Comparison of ENCODE assay signal across 8 cellular contexts in the genomic region with DNA sequence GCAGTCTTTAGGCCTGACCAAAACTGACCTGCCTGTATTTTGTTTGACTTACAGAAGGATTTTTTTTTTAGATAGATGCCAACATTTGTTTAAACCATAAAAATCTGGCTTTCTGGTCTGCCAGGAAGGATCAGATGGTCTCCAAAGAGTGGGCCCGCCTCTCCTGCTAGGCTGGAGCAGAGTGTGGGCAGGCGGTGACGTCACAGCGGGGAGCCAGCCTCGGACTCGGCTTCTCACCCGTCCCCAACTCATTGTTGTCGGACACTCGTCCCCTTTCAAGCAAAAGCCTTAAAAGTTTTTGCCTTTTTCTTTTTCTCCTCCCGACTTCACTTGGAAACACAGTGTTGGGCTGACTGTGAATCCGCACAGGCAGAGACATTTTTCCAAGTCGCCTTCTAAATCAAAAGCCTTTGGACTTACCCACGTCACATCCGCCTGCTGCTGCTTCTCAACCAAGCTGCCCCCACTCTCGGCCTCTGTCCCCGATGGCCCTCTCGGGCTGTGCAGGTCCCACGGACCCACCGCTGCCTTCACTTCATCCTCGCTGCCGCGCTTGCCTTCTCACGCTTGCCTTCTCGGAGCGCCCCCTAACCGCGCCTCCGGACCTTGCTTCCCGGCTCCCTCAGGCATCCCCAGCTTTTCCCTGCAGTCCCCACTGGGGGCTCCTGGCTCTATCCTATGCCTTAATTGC. TPM values are rescaled to one million over a fixed set of nuclear protein-coding genes. Genes with fewer than 3 reads are reported as not detected.
DNase-seq lines count a peak whose midpoint lies in the region; ATAC-seq, FAIRE-seq and TF ChIP-seq lines count a peak whose summit lies in the region.

No MANE protein-coding gene starts in this region.

- peak overlapping the region; percentile 47 for H3K4me3 ChIP-seq in parathyroid adenoma (ENCODE audit: low read depth, low read length)
- peak overlapping the region in 1 of 4 donors; percentile 36 for H3K4me3 ChIP-seq in tibial nerve
- H3K4me3 ChIP-seq in Peyer's patch: peak overlapping the region in 2 of 4 donors; percentile 25 to 38

- H3K27me3 ChIP-seq in parathyroid adenoma (ENCODE audit: control insufficient read depth, insufficient read depth, low read length) (no peaks in the 10 kb centered on the region), tibial nerve (no peaks in the 10 kb centered on the region), Peyer's patch (no peaks in the 10 kb centered on the region)

- no peak overlapping the region for H3K9ac ChIP-seq in parathyroid adenoma

- H3K79me2 ChIP-seq in parathyroid adenoma: no peaks in the 10 kb centered on the region

- no peak for TF ChIP-seq EP300 in tibial nerve (IDR thresholded peaks at IDR 0.05)

- no peak for ATAC-seq in HG03457 (IDR thresholded peaks at IDR 0.05; ENCODE audit: unreplicated experiment)

- H3K36me3 ChIP-seq in parathyroid adenoma (ENCODE audit: control insufficient read depth, insufficient read depth, low read length) (no peaks in the 10 kb centered on the region), tibial nerve (no peaks in the 10 kb centered on the region), Peyer's patch (no peaks in the 10 kb centered on the region)

- FAIRE-seq in frontal cortex (lab: Jason Lieb, UNC): no peak

- WGBS in tibial nerve, 2 donors: 9 to 32% methylated on average over 29 of the region's 29 CpGs

- H3K4me2 ChIP-seq in parathyroid adenoma (ENCODE audit: low read length): peak overlapping the region; percentile 58

- no peaks in the 10 kb centered on the region for H3K4me1 ChIP-seq in parathyroid adenoma
- H3K4me1 ChIP-seq in tibial nerve: peaks cover 0 to 10% (median 0%) of the 10 kb centered on the region in 4 donors
- no peaks in the 10 kb centered on the region for H3K4me1 ChIP-seq in Peyer's patch

- no peak for TF ChIP-seq CTCF in parathyroid adenoma (IDR thresholded peaks at IDR 0.05)
- TF ChIP-seq CTCF in tibial nerve (IDR thresholded peaks at IDR 0.05): no peak
- TF ChIP-seq CTCF in Peyer's patch (IDR thresholded peaks at IDR 0.05): no peak

- DNase-seq in Ammon's horn (ENCODE audit: low spot score) (peak; percentile 84), NCI-H774 (lab: John Stamatoyannopoulos, UW) (peak; percentile 4), frontal cortex (ENCODE audit: low spot score in 2 of 2) (peak; percentile 70 to 83), tibial nerve (ENCODE audit: low spot score in 2 of 2) (no peak), NCI-H187 (lab: John Stamatoyannopoulos, UW) (no peak), Peyer's patch (no peak)

- no peaks in the 10 kb centered on the region for H3K9me3 ChIP-seq in parathyroid adenoma (ENCODE audit: control insufficient read depth, low read length)
- H3K9me3 ChIP-seq in tibial nerve: peaks cover 0 to 66% (median 4%) of the 10 kb centered on the region in 4 donors
- H3K9me3 ChIP-seq in Peyer's patch: peaks cover 0 to 42% (median 9%) of the 10 kb centered on the region in 4 donors

- H3K27ac ChIP-seq in parathyroid adenoma (peak overlapping the region; percentile 29), tibial nerve (peak overlapping the region in 2 of 4 donors; percentile 36 to 48), Peyer's patch (peak overlapping the region in 2 of 4 donors; percentile 44 to 61)

- TF ChIP-seq POLR2A in tibial nerve (IDR thresholded peaks at IDR 0.05) (no peak), Peyer's patch (IDR thresholded peaks at IDR 0.05) (no peak)

- H2AFZ ChIP-seq in parathyroid adenoma: no peak overlapping the region

RNA-seq across cellular contexts. Expression of a gene that starts 4.1 kb away (rescaled TPM):
- total RNA-seq in frontal cortex: 11.8 TPM
- 10 to 100 TPM in 1 of 4 donors, 1 to 10 TPM in 3; 6.7 to 11.1 (median 9.5) TPM for total RNA-seq in tibial nerve
- total RNA-seq in Peyer's patch: 1 to 10 TPM; 1.2 to 6.6 (median 4.0) TPM

RNA-seq across cellular contexts. Expression of a gene that starts 21.1 kb away (rescaled TPM):
- total RNA-seq in frontal cortex: 0.82 TPM
- total RNA-seq in tibial nerve: 1 to 10 TPM in 1 of 4 donors, not detected in 3; 1.5 TPM
- total RNA-seq in Peyer's patch: not detected

RNA-seq across cellular contexts. Expression of a gene that starts 43.1 kb away (rescaled TPM):
- total RNA-seq in frontal cortex: 95.0 TPM
- total RNA-seq in tibial nerve: 100 to 1,000 TPM; 109 to 158 (median 129) TPM
- total RNA-seq in Peyer's patch: 10 to 100 TPM; 20.8 to 75.1 (median 47.7) TPM

RNA-seq across cellular contexts. Expression of a gene that starts 52.3 kb away (rescaled TPM):
- total RNA-seq in frontal cortex (65.6 TPM), tibial nerve (10 to 100 TPM; 24.6 to 44.4 (median 37.7) TPM), Peyer's patch (10 to 100 TPM; 18.4 to 29.7 (median 20.3) TPM)

Comparison
In these comparisons a context has a peak if more than half of its experiments do, and no peak if none do; other contexts are left out.
1. DNase-seq: peak in Ammon's horn (single experiment), NCI-H774 (single experiment) and frontal cortex (2 of 2); none in tibial nerve (0 of 2), NCI-H187 (0 of 2) and Peyer's patch (0 of 3).